In genomic region chr4:83112678-83113428, GRCh38 we compare ENCODE assay signal across 9 cellular contexts. TPM values are rescaled to one million over a fixed set of nuclear protein-coding genes. Genes with fewer than 3 reads are reported as not detected.
DNase-seq lines count a peak whose midpoint lies in the region; ATAC-seq and TF ChIP-seq lines count a peak whose summit lies in the region.
"Had no signal": no experiment of that assay in that cellular context is flagged by ENCODE, and none has a peak within 500 bp of the region (broad histone marks: within the 10 kb centered on the region; RNA-seq: fewer than 3 reads in every experiment).

No MANE protein-coding gene starts in this region.

- H2AK9ac ChIP-seq in IMR-90 (replicated peaks; ENCODE audit: low read depth, low read length, poor library complexity): no peak overlapping the region

- no peak for ATAC-seq in IMR-90 (ENCODE audit: low read depth)
- ATAC-seq in right lobe of liver: no peak
- no peak for ATAC-seq in GM18858 (IDR thresholded peaks at IDR 0.05; ENCODE audit: unreplicated experiment)

- no peak overlapping the region for H3T11ph ChIP-seq in H9 (ENCODE audit: low read length)

- dilution Hi-C loops in IMR-90 (cut with HindIII; ENCODE audit: low sequenced_read_pairs, unreplicated experiment): no loop called here

- no peak overlapping the region; the same call in 1 of the 2 replicates for H4K91ac ChIP-seq in IMR-90 (ENCODE audit: insufficient read depth, low read depth, low read length)
- no peak overlapping the region for H4K91ac ChIP-seq in H9 (ENCODE audit: insufficient read length, low read depth, low read length)

- no peaks in the 10 kb centered on the region for H4K20me1 ChIP-seq in BLaER1 treated with 17β-estradiol and CSF1 and Interleukin-3, amounts not matched to agents 10 nM and 100 nM
- no peaks in the 10 kb centered on the region for H4K20me1 ChIP-seq in IMR-90 (ENCODE audit: insufficient read depth, low read length)
- no peaks in the 10 kb centered on the region for H4K20me1 ChIP-seq in H9 (ENCODE audit: control insufficient read depth, insufficient read depth, insufficient read length)

- intact Hi-C loops in IMR-90 (cut with micrococcal nuclease) (no loop called here), right lobe of liver (cut with DNase I) (no loop called here)
- intact Hi-C loops in activated CD4-positive, alpha-beta memory T cell treated with anti-CD3 and anti-CD28 coated beads for 36 hours (cut with micrococcal nuclease): loop anchor here (1.0 to 5.0 kb wide), 3 partner anchors 122 to 681 kb away; partner anchors contain the start of genes ENOPH1, HELQ and HNRNPDL

- H3K18ac ChIP-seq in IMR-90 (ENCODE audit: low read depth, low read length): no peak overlapping the region
- H3K18ac ChIP-seq in H9 (ENCODE audit: insufficient read length, low read depth, low read length): no peak overlapping the region

- H4K8ac ChIP-seq in IMR-90 (ENCODE audit: low read depth in 2 of 2, low read length in 2 of 2): no peak overlapping the region
- H4K8ac ChIP-seq in H9 (replicated peaks; ENCODE audit: insufficient read length, low read depth, low read length): no peak overlapping the region

- H3K27me3 Mint-ChIP-seq in activated CD4-positive, alpha-beta memory T cell treated with anti-CD3 and anti-CD28 coated beads for 36 hours: no peaks in the 10 kb centered on the region
- H3K27me3 Mint-ChIP-seq in H9 (ENCODE audit: low read depth): peaks cover 13% of the 10 kb centered on the region

- no peak overlapping the region for H3K14ac ChIP-seq in IMR-90 (replicated peaks; ENCODE audit: low read depth, low read length)
- H3K14ac ChIP-seq in H9 (ENCODE audit: insufficient read depth, low read length): no peak overlapping the region

- peaks cover 43 to 69% (median 51%) of the 10 kb centered on the region in 10 experiments for H3K4me1 ChIP-seq in BLaER1 treated with 17β-estradiol and CSF1 and Interleukin-3, amounts not matched to agents 10 nM and 100 nM
- H3K4me1 ChIP-seq in IMR-90 (ENCODE audit: control insufficient read depth, insufficient read depth, low read length): peaks cover 1% of the 10 kb centered on the region; the same call in 1 of the 2 replicates
- H3K4me1 ChIP-seq in right lobe of liver: peaks cover 0 to 7% (median 0%) of the 10 kb centered on the region in 4 donors
- H3K4me1 ChIP-seq in H9 (ENCODE audit: insufficient read depth, low read length): no peaks in the 10 kb centered on the region

- peaks cover 3% of the 10 kb centered on the region for H3K36me3 Mint-ChIP-seq in activated CD4-positive, alpha-beta memory T cell treated with anti-CD3 and anti-CD28 coated beads for 36 hours
- H3K36me3 Mint-ChIP-seq in H9 (ENCODE audit: insufficient read depth in 1 of 3, low read depth in 3 of 3): no peaks in the 10 kb centered on the region

- no peaks in the 10 kb centered on the region for H3K79me1 ChIP-seq in IMR-90 (ENCODE audit: low read depth in 1 of 2, low read length in 2 of 2)
- H3K79me1 ChIP-seq in H9 (ENCODE audit: insufficient read depth, low read depth, low read length, poor library complexity, severe bottlenecking): no peaks in the 10 kb centered on the region

- H3K4me3 Mint-ChIP-seq in activated CD4-positive, alpha-beta memory T cell treated with anti-CD3 and anti-CD28 coated beads for 36 hours: peak overlapping the region; percentile 77
- H3K4me3 Mint-ChIP-seq in H9: no peak overlapping the region

- H3K9me1 ChIP-seq in IMR-90 (ENCODE audit: insufficient read depth, low read length): no peaks in the 10 kb centered on the region; the same call in 1 of the 2 replicates

- no peaks in the 10 kb centered on the region for H3K9me3 Mint-ChIP-seq in activated CD4-positive, alpha-beta memory T cell treated with anti-CD3 and anti-CD28 coated beads for 36 hours
- no peaks in the 10 kb centered on the region; a peak in 1 of 5 replicates for H3K9me3 Mint-ChIP-seq in H9

- DNase-seq in IMR-90 (peak; percentile 12), right lobe of liver (no peak), HK-2 (ENCODE audit: unreplicated experiment) (no peak), H9 (no peak)
- peak; percentile 52 for DNase-seq in activated CD4-positive, alpha-beta memory T cell treated with anti-CD3 and anti-CD28 coated beads for 36 hours
- DNase-seq in activated effector memory CD4-positive, alpha-beta T cell treated with anti-CD3 and anti-CD28 coated beads, Interleukin-2, amount 50 U/mL, for 16 hours: no peak
- DNase-seq: DMS 273 treated with DMSO at 0.1 percent for 48 hours had no signal

- H3K27me3 ChIP-seq in BLaER1 treated with 17β-estradiol and CSF1 and Interleukin-3, amounts not matched to agents 10 nM and 100 nM: peaks cover 6 to 22% (median 18%) of the 10 kb centered on the region in 11 experiments; a peak in 20 of 22 replicates
- H3K27me3 ChIP-seq in IMR-90 (ENCODE audit: control insufficient read depth, insufficient read depth, low read length) (0 out of 2 replicates have a peak, but pooled peaks cover 1% of the 10 kb centered on the region), right lobe of liver (no peaks in the 10 kb centered on the region), H9 (ENCODE audit: insufficient read depth, low read length) (no peaks in the 10 kb centered on the region)

- no peak overlapping the region for H2BK5ac ChIP-seq in IMR-90 (ENCODE audit: low read depth, low read length, poor library complexity, severe bottlenecking)
- H2BK5ac ChIP-seq in H9 (ENCODE audit: insufficient read length, low read length): no peak overlapping the region

- H3K23me2 ChIP-seq in H9 (ENCODE audit: insufficient read length, low read depth, low read length, poor library complexity, severe bottlenecking): peaks cover 5% of the 10 kb centered on the region

- H4K5ac ChIP-seq in IMR-90 (ENCODE audit: low read depth, low read length): no peak overlapping the region
- H4K5ac ChIP-seq in H9 (ENCODE audit: insufficient read length, low read depth, low read length): no peak overlapping the region

- no peak overlapping the region for H3K4ac ChIP-seq in IMR-90 (ENCODE audit: low read depth, low read length)
- no peak overlapping the region for H3K4ac ChIP-seq in H9 (ENCODE audit: low read depth, low read length)

- no peak for TF ChIP-seq CTCF in IMR-90 (conservative IDR thresholded peaks at IDR 0.05; ENCODE audit: low read depth, low read length)
- TF ChIP-seq CTCF in right lobe of liver (IDR thresholded peaks at IDR 0.05): no peak
- TF ChIP-seq CTCF in H9 (conservative IDR thresholded peaks at IDR 0.05): no peak

- CTCF ChIA-PET in IMR-90 (lab: Yijun Ruan, JAX): interaction anchor here (0.6 to 1.0 kb wide), 2 partner anchors 15 to 38 kb away, joined by 3 to 4 read pairs; no protein-coding TSS in a partner anchor
- CTCF ChIA-PET in activated CD4-positive, alpha-beta memory T cell treated with anti-CD3 and anti-CD28 coated beads for 36 hours (lab: Charles Lee): interaction anchor here (0.6 to 2.5 kb wide), 10 partner anchors 12 to 167 kb away, joined by 3 to 8 read pairs (median 4); no protein-coding TSS in a partner anchor

- 92% methylated on average over 10 of the region's 16 CpGs; no CpG with 5 or more reads in 1 of the 2 experiments for WGBS in IMR-90 (ENCODE audit: extremely low coverage in 2 of 2, insufficient read length in 1 of 2), 2 experiments
- WGBS in right lobe of liver (ENCODE audit: insufficient coverage, low coverage, low lambda C conversion rate, missing lambda C conversion rate): 54% methylated on average over 15 of the region's 16 CpGs
- no CpG with 5 or more reads among the region's 16 CpGs for WGBS in H9 (ENCODE audit: extremely low coverage, insufficient read length, low lambda C conversion rate)

- H3K9ac ChIP-seq in BLaER1 treated with 17β-estradiol and CSF1 and Interleukin-3, amounts not matched to agents 10 nM and 100 nM: peak overlapping the region in 7 of 11 experiments; percentile 1 to 37 (median 22); a peak in 8 of 22 replicates
- no peak overlapping the region for H3K9ac ChIP-seq in IMR-90 (ENCODE audit: low read depth, low read length)
- H3K9ac ChIP-seq in H9 (ENCODE audit: extremely low read depth, insufficient read length, low read length): no peak overlapping the region

- BruUV-seq in IMR-90 (replicated peaks; lab: Mats Ljungman, UMichigan): no TSS peak

- H2BK15ac ChIP-seq in IMR-90 (ENCODE audit: low read depth, low read length) (no peak overlapping the region), H9 (ENCODE audit: low read depth, low read length) (no peak overlapping the region)

- H3K56ac ChIP-seq in IMR-90 (ENCODE audit: extremely low read depth, insufficient read depth, low read length): no peak overlapping the region
- no peak overlapping the region for H3K56ac ChIP-seq in H9 (ENCODE audit: insufficient read length, low read depth, low read length)

- in situ Hi-C loops in IMR-90 (cut with MboI; ENCODE audit: low sequenced_read_pairs): no loop called here

- peak overlapping the region; percentile 91 for H3K27ac Mint-ChIP-seq in activated CD4-positive, alpha-beta memory T cell treated with anti-CD3 and anti-CD28 coated beads for 36 hours
- H3K27ac Mint-ChIP-seq in H9: peak overlapping the region in 1 of 3 experiments; percentile 1; a peak in 1 of 7 replicates

- no peaks in the 10 kb centered on the region for H3K79me2 ChIP-seq in H9 (ENCODE audit: insufficient read depth, low read length)

- H2BK20ac ChIP-seq in IMR-90 (ENCODE audit: low read depth, low read length) (0 out of 2 replicates have a peak overlapping the region, but pooled peaks have one; percentile 39), H9 (ENCODE audit: low read depth, low read length, poor library complexity, severe bottlenecking) (no peak overlapping the region)

- 0 out of 2 replicates have a peak overlapping the region, but pooled peaks have one; percentile 14 for H2BK120ac ChIP-seq in IMR-90 (ENCODE audit: low read depth, low read length)
- H2BK120ac ChIP-seq in H9 (ENCODE audit: low read depth, low read length, poor library complexity, severe bottlenecking): no peak overlapping the region

- H2AFZ ChIP-seq in IMR-90 (replicated peaks; ENCODE audit: low read length, poor library complexity) (no peak overlapping the region), H9 (ENCODE audit: low read length) (no peak overlapping the region)

- H2AK5ac ChIP-seq in IMR-90 (ENCODE audit: low read depth, low read length) (no peak overlapping the region), H9 (ENCODE audit: insufficient read length, low read length) (no peak overlapping the region)

- no peak overlapping the region for H2BK12ac ChIP-seq in H9 (ENCODE audit: insufficient read length, low read depth, low read length)

- H3K4me1 Mint-ChIP-seq in activated CD4-positive, alpha-beta memory T cell treated with anti-CD3 and anti-CD28 coated beads for 36 hours (ENCODE audit: low read depth): peaks cover 45% of the 10 kb centered on the region
- peaks cover 37 to 38% of the 10 kb centered on the region in 2 experiments for H3K4me1 Mint-ChIP-seq in H9

- peak overlapping the region; percentile 58 to 95 (median 82); a peak in 21 of 22 replicates for H3K4me2 ChIP-seq in BLaER1 treated with 17β-estradiol and CSF1 and Interleukin-3, amounts not matched to agents 10 nM and 100 nM
- no peak overlapping the region; the same call in 1 of the 2 replicates for H3K4me2 ChIP-seq in IMR-90 (ENCODE audit: low read depth, low read length)
- no peak overlapping the region for H3K4me2 ChIP-seq in H9 (ENCODE audit: insufficient read depth, insufficient read length, low read length)

- no peak for TF ChIP-seq RAD21 in IMR-90 (IDR thresholded peaks at IDR 0.05; ENCODE audit: low read length)

- POLR2A ChIA-PET in IMR-90 (lab: Charles Lee; ENCODE audit: unreplicated experiment): no interaction called here
- POLR2A ChIA-PET in activated CD4-positive, alpha-beta memory T cell treated with anti-CD3 and anti-CD28 coated beads for 36 hours (lab: Charles Lee): interaction anchor here (0.5 to 1.5 kb wide), 5 partner anchors 13 to 691 kb away, joined by 3 to 5 read pairs (median 5); partner anchors contain the start of genes COPS4 and COQ2

- 0 out of 2 replicates have a peak overlapping the region, but pooled peaks have one; percentile 72 for H3K23ac ChIP-seq in IMR-90 (ENCODE audit: low read depth, low read length)
- H3K23ac ChIP-seq in H9 (ENCODE audit: insufficient read length, low read depth, low read length): no peak overlapping the region

- H3K9me3 ChIP-seq in BLaER1 treated with 17β-estradiol and CSF1 and Interleukin-3, amounts not matched to agents 10 nM and 100 nM (replicated peaks in 1 of 11): no peaks in the 10 kb centered on the region
- H3K9me3 ChIP-seq in IMR-90 (ENCODE audit: control insufficient read depth, insufficient read depth, low read length) (no peaks in the 10 kb centered on the region), right lobe of liver (no peaks in the 10 kb centered on the region), H9 (ENCODE audit: control insufficient read depth, low read depth, low read length) (no peaks in the 10 kb centered on the region)

- no peak for TF ChIP-seq POLR2A in IMR-90 (IDR thresholded peaks at IDR 0.05; ENCODE audit: low read depth, low read length)
- no peak for TF ChIP-seq POLR2A in right lobe of liver (IDR thresholded peaks at IDR 0.05)

- no peaks in the 10 kb centered on the region for H3K36me3 ChIP-seq in BLaER1 treated with 17β-estradiol and CSF1 and Interleukin-3, amounts not matched to agents 10 nM and 100 nM
- H3K36me3 ChIP-seq in IMR-90 (ENCODE audit: control insufficient read depth, insufficient read depth, low read length) (no peaks in the 10 kb centered on the region), right lobe of liver (no peaks in the 10 kb centered on the region)

- peak overlapping the region in 2 of 10 experiments; percentile 3 to 23; a peak in 2 of 20 replicates for H3K4me3 ChIP-seq in BLaER1 treated with 17β-estradiol and CSF1 and Interleukin-3, amounts not matched to agents 10 nM and 100 nM
- H3K4me3 ChIP-seq in IMR-90 (ENCODE audit: insufficient read depth, low read depth, low read length) (no peak overlapping the region), right lobe of liver (peak overlapping the region; percentile 6 to 17 (median 11))

- H3K27ac ChIP-seq in BLaER1 treated with 17β-estradiol and CSF1 and Interleukin-3, amounts not matched to agents 10 nM and 100 nM: peak overlapping the region in 10 of 11 experiments; percentile 17 to 91 (median 74); a peak in 16 of 22 replicates
- H3K27ac ChIP-seq in IMR-90 (ENCODE audit: insufficient read depth, low read length) (no peak overlapping the region), right lobe of liver (peak overlapping the region; percentile 24 to 62 (median 50)), H9 (ENCODE audit: insufficient read length, low read depth, low read length) (no peak overlapping the region)

RNA-seq across cellular contexts. Expression of gene PLAC8, which starts 1.7 kb away (rescaled TPM):
- total RNA-seq in IMR-90 (2012; rRNA removed): not detected in 2 replicates
- not detected in 2 replicates for polyA plus RNA-seq in IMR-90 (2012; rRNA removed)
- polyA plus RNA-seq in IMR-90 (2012; cell fraction: cytosol; rRNA removed): 0.31 TPM in 1 of 2 replicates, not detected in the other
- 0.11 TPM in 1 of 2 replicates, not detected in the other for polyA plus RNA-seq in IMR-90 (2012; cell fraction: nucleus; rRNA removed; ENCODE audit: low replicate concordance)
- total RNA-seq in activated CD4-positive, alpha-beta memory T cell treated with anti-CD3 and anti-CD28 coated beads for 36 hours: 10 to 100 TPM; 16.9 to 17.9 TPM
- total RNA-seq in right lobe of liver: 10 to 100 TPM in 4 of 6 experiments, 1 to 10 TPM in 2; 6.0 to 18.9 (median 11.8) TPM
- 0.90 and 1.6 TPM in 2 replicates for total RNA-seq in H9 (2021)

Comparison
In these comparisons a context has a peak if more than half of its experiments do, and no peak if none do; other contexts are left out.
1. H3K27ac ChIP-seq: peak in BLaER1 treated with 17β-estradiol and CSF1 and Interleukin-3, amounts not matched to agents 10 nM and 100 nM (10 of 11) and right lobe of liver (3 of 3); none in IMR-90 (single experiment) and H9 (single experiment).
2. H3K4me2 ChIP-seq: peak in BLaER1 treated with 17β-estradiol and CSF1 and Interleukin-3, amounts not matched to agents 10 nM and 100 nM (11 of 11); none in IMR-90 (single experiment) and H9 (single experiment).
3. H3K9ac ChIP-seq: peak in BLaER1 treated with 17β-estradiol and CSF1 and Interleukin-3, amounts not matched to agents 10 nM and 100 nM (7 of 11); none in IMR-90 (single experiment) and H9 (single experiment).
4. DNase-seq: peak in IMR-90 (single experiment) and activated CD4-positive, alpha-beta memory T cell treated with anti-CD3 and anti-CD28 coated beads for 36 hours (single experiment); none in right lobe of liver (0 of 3), HK-2 (single experiment), activated effector memory CD4-positive, alpha-beta T cell treated with anti-CD3 and anti-CD28 coated beads, Interleukin-2, amount 50 U/mL, for 16 hours (single experiment) and H9 (single experiment).